9 cellular contexts compared by ENCODE assay signal in genomic region chr20:3160418-3160817, GRCh38. TPM values are rescaled to one million over a fixed set of nuclear protein-coding genes. Genes with fewer than 3 reads are reported as not detected.
A peak's percentile ranks its signal among the peaks of the same experiment; 100 is the strongest.
DNase-seq lines count a peak whose midpoint lies in the region; ATAC-seq, FAIRE-seq and TF ChIP-seq lines count a peak whose summit lies in the region.
"Had no signal": no experiment of that assay in that cellular context is flagged by ENCODE, and none has a peak within 500 bp of the region (broad histone marks: within the 10 kb centered on the region; RNA-seq: fewer than 3 reads in every experiment).

No MANE protein-coding gene starts in this region.

- H3K27ac Mint-ChIP-seq in Caco-2 (ENCODE audit: unreplicated experiment): no peak overlapping the region
- no peak overlapping the region for H3K27ac Mint-ChIP-seq in nephron

- H3K4me1 Mint-ChIP-seq in Caco-2 (ENCODE audit: low read depth, unreplicated experiment): peaks cover 16% of the 10 kb centered on the region
- H3K4me1 Mint-ChIP-seq in nephron: peaks cover 57% of the 10 kb centered on the region

- H3K4me1 ChIP-seq in Caco-2: peaks cover 8% of the 10 kb centered on the region; the same call in 1 of the 2 replicates
- H3K4me1 ChIP-seq in K562 (replicated peaks in 1 of 2; ENCODE audit: control insufficient read depth in 2 of 2, insufficient read depth in 2 of 2, low read length in 2 of 2): peaks cover 17 to 28% of the 10 kb centered on the region in 2 experiments; a peak in 4 of 5 replicates

- TF ChIP-seq EP300 in K562 (IDR thresholded peaks at IDR 0.05; ENCODE audit: low read length): no peak

- DNase-seq in Caco-2: no peak
- no peak for DNase-seq in K562 (ENCODE audit: extremely low read depth in 1 of 4, low spot score in 3 of 4)
- no peak for DNase-seq in AML-193 (lab: John Stamatoyannopoulos, UW)

- CTCF ChIA-PET in Caco-2 (lab: Charles Lee): interaction anchor here (0.6 to 1.0 kb wide), 2 partner anchors 12 to 64 kb away, joined by 3 to 5 read pairs; no protein-coding TSS in a partner anchor
- CTCF ChIA-PET in K562 (lab: Yijun Ruan, JAX; ENCODE audit: low intra/inter-chr PET ratio): no interaction called here

- H3K4me3 Mint-ChIP-seq in Caco-2 (ENCODE audit: unreplicated experiment): peak overlapping the region; percentile 89
- peak overlapping the region; percentile 8 to 78 (median 47) for H3K4me3 Mint-ChIP-seq in nephron

- H3K36me3 Mint-ChIP-seq in Caco-2 (ENCODE audit: insufficient read depth, unreplicated experiment): peaks cover 12% of the 10 kb centered on the region
- no peaks in the 10 kb centered on the region for H3K36me3 Mint-ChIP-seq in nephron (ENCODE audit: low read depth)

- peak overlapping the region; percentile 97 for H3K4me3 ChIP-seq in Caco-2 (ENCODE audit: low read depth, low read length)
- peak overlapping the region; percentile 86 for H3K4me3 ChIP-seq in K562

- TF ChIP-seq POLR2A in K562 (conservative IDR thresholded peaks at IDR 0.05): no peak

- TF ChIP-seq RAD21 in K562 (CRISPR knock-in tag; conservative IDR thresholded peaks at IDR 0.05 in 1 of 2, IDR thresholded peaks at IDR 0.05 in 1 of 2): no peak

- POLR2A ChIA-PET in Caco-2 (lab: Charles Lee): interaction anchor here (0.5 to 1.4 kb wide), 3 partner anchors 15 to 496 kb away, joined by 3 to 7 read pairs (median 3); no protein-coding TSS in a partner anchor
- POLR2A ChIA-PET in K562 (lab: Yijun Ruan, JAX): interaction anchor here (0.6 to 4.1 kb wide), 5 partner anchors 11 to 449 kb away, joined by 3 to 42 read pairs (median 3); no protein-coding TSS in a partner anchor

- H3K27me3 ChIP-seq in Caco-2 (replicated peaks; ENCODE audit: control insufficient read depth, insufficient read depth, low read length) (no peaks in the 10 kb centered on the region), K562 (ENCODE audit: control insufficient read depth in 2 of 2, insufficient read depth in 2 of 2, low read length in 2 of 2) (no peaks in the 10 kb centered on the region)

- 65% methylated on average over 6 of the region's 6 CpGs for WGBS in K562 (ENCODE audit: insufficient coverage, low coverage, missing lambda C conversion rate)

- no peaks in the 10 kb centered on the region for H3K9me1 ChIP-seq in K562 (ENCODE audit: control insufficient read depth, insufficient read depth, low read length)

- H3K36me3 ChIP-seq in Caco-2 (ENCODE audit: control insufficient read depth, insufficient read depth, low read length) (no peaks in the 10 kb centered on the region; the same call in 1 of the 2 replicates), KOPT-K1 (ENCODE audit: insufficient read depth, low read length) (peaks cover 18% of the 10 kb centered on the region), K562 (ENCODE audit: control insufficient read depth, insufficient read depth, low read length) (peaks cover 16% of the 10 kb centered on the region)

- H3K9me3 Mint-ChIP-seq in Caco-2 (ENCODE audit: unreplicated experiment) (no peaks in the 10 kb centered on the region), nephron (no peaks in the 10 kb centered on the region)

- H3K4me2 ChIP-seq in K562 (ENCODE audit: insufficient read depth, low read length): peak overlapping the region; percentile 88

- no TSS peak for BruUV-seq in Caco-2 (replicated peaks; lab: Mats Ljungman, UMichigan)
- BruUV-seq in K562 (replicated peaks; lab: Mats Ljungman, UMichigan): no TSS peak

- in situ Hi-C loops in K562 (cut with MboI): no loop called here

- H4K20me1 ChIP-seq in K562 (replicated peaks; ENCODE audit: control insufficient read depth, insufficient read depth, low read length): peaks cover 26% of the 10 kb centered on the region

- H3K27me3 Mint-ChIP-seq in Caco-2 (ENCODE audit: insufficient read depth, unreplicated experiment): no peaks in the 10 kb centered on the region
- no peaks in the 10 kb centered on the region for H3K27me3 Mint-ChIP-seq in nephron (ENCODE audit: low read depth)

- H3K27ac ChIP-seq in KOPT-K1 (ENCODE audit: low read depth, low read length, poor library complexity, severe bottlenecking) (peak overlapping the region; percentile 78), K562 (ENCODE audit: extremely low read depth, low read depth, low read length) (peak overlapping the region; percentile 93)

- intact Hi-C loops in Caco-2 (cut with micrococcal nuclease; ENCODE audit: unreplicated experiment) (no loop called here), K562 (cut with micrococcal nuclease) (no loop called here)

- ATAC-seq in K562: no peak
- ATAC-seq in GM21526 (IDR thresholded peaks at IDR 0.05; ENCODE audit: low FRiP score, unreplicated experiment): no peak
- ATAC-seq in HG02678 (IDR thresholded peaks at IDR 0.05; ENCODE audit: unreplicated experiment): no peak
- ATAC-seq in GM18870 (IDR thresholded peaks at IDR 0.05; ENCODE audit: unreplicated experiment): no peak

- no peaks in the 10 kb centered on the region for H3K9me3 ChIP-seq in Caco-2
- no peaks in the 10 kb centered on the region for H3K9me3 ChIP-seq in KOPT-K1 (ENCODE audit: insufficient read depth, low read length, poor library complexity, severe bottlenecking)
- no peaks in the 10 kb centered on the region for H3K9me3 ChIP-seq in K562 (replicated peaks; ENCODE audit: control insufficient read depth, insufficient read depth, low read depth, low read length)

- peaks cover 45% of the 10 kb centered on the region for H3K79me2 ChIP-seq in K562 (ENCODE audit: control insufficient read depth, insufficient read depth, low read length)

- peak overlapping the region in 1 of 2 experiments; percentile 93; a peak in 3 of 4 replicates for H3K9ac ChIP-seq in K562 (ENCODE audit: insufficient read depth in 1 of 2, low read depth in 2 of 2, low read length in 2 of 2)

- no peak overlapping the region for H2AFZ ChIP-seq in K562 (ENCODE audit: low read depth, low read length)

- TF ChIP-seq CTCF in Caco-2 (IDR thresholded peaks at IDR 0.05; ENCODE audit: insufficient read depth in 1 of 2, low read depth in 1 of 2, low read length in 1 of 2, severe bottlenecking in 1 of 2, unreplicated experiment in 1 of 2) (no peak), K562 (IDR thresholded peaks at IDR 0.05 in 2 of 3, conservative IDR thresholded peaks at IDR 0.05 in 1 of 3; ENCODE audit: insufficient read depth in 2 of 3, low read depth in 1 of 3, low read length in 3 of 3) (no peak), nephron (IDR thresholded peaks at IDR 0.05; ENCODE audit: unreplicated experiment in 3 of 3) (no peak)

- no peak for FAIRE-seq in K562 (lab: Jason Lieb, UNC)
- FAIRE-seq: bronchial epithelial cell had no signal

RNA-seq across cellular contexts. Expression of gene FASTKD5, which starts 0.8 kb away (rescaled TPM):
- 24.2 and 27.4 TPM in 2 replicates for total RNA-seq in Caco-2 (2022)
- total RNA-seq in K562 (2011; cell fraction: chromatin; rRNA removed; ENCODE audit: low replicate concordance): 21.4 and 33.7 TPM in 2 replicates
- 15.5 and 15.7 TPM in 2 replicates for total RNA-seq in K562 (2011; cell fraction: nucleolus; rRNA removed)
- total RNA-seq in K562 (2011; cell fraction: nucleoplasm; rRNA removed): 13.7 and 18.6 TPM in 2 replicates
- 19.8 and 20.7 TPM in 2 replicates for total RNA-seq in K562 (2014; rRNA removed)
- 24.4 and 25.4 TPM in 2 replicates for total RNA-seq in K562 (2014; rRNA removed; fragmentation: Illumina TruSeq; extraction: Trizol)
- 24.3 and 25.2 TPM in 2 replicates for total RNA-seq in K562 (2015; rRNA removed; fragmentation: Illumina TruSeq; extraction: Trizol)
- total RNA-seq in K562 (2021): 21.2 and 22.8 TPM in 2 replicates
- 32.5 and 36.6 TPM in 2 replicates for polyA plus RNA-seq in K562 (2011; rRNA removed)
- polyA plus RNA-seq in K562 (2011; cell fraction: cytosol; rRNA removed): 13.6 and 25.6 TPM in 2 replicates
- 10.9 and 22.1 TPM in 2 replicates for polyA plus RNA-seq in K562 (2011; cell fraction: nucleus; rRNA removed)
- polyA plus RNA-seq in K562 (2012): 12.1 and 15.1 TPM in 2 replicates
- 23.4 and 25.9 TPM in 2 replicates for polyA plus RNA-seq in K562 (2014; fragmentation: Illumina TruSeq; extraction: Trizol)
- 10 to 100 TPM; 31.7 to 35.8 TPM for polyA plus RNA-seq in K562 (2014; fragmentation: Nextera tagmentation; extraction: Ambion mirVana)
- 23.6 and 24.3 TPM in 2 replicates for polyA plus RNA-seq in K562 (2014; rRNA removed)
- polyA minus RNA-seq in K562 (2011; rRNA and poly(A)+ RNA removed): 35.6 and 49.1 TPM in 2 replicates
- 13.5 and 13.9 TPM in 2 replicates for polyA minus RNA-seq in K562 (2011; cell fraction: cytosol; rRNA and poly(A)+ RNA removed)
- 5.7 and 16.3 TPM in 2 replicates for polyA minus RNA-seq in K562 (2011; cell fraction: nucleus; rRNA and poly(A)+ RNA removed)

RNA-seq across cellular contexts. Expression of gene UBOX5, which starts 0.8 kb away (rescaled TPM):
- total RNA-seq in Caco-2 (2022) (6.7 and 6.9 TPM in 2 replicates), K562 (2014; rRNA removed) (2.8 and 4.4 TPM in 2 replicates), K562 (2014; rRNA removed; fragmentation: Illumina TruSeq; extraction: Trizol) (1.3 and 1.8 TPM in 2 replicates), K562 (2015; rRNA removed; fragmentation: Illumina TruSeq; extraction: Trizol) (2.0 and 2.3 TPM in 2 replicates), K562 (2021) (5.0 and 5.4 TPM in 2 replicates)
- total RNA-seq in K562 (2011; cell fraction: chromatin; rRNA removed; ENCODE audit: low replicate concordance): 4.9 and 13.2 TPM in 2 replicates
- total RNA-seq in K562 (2011; cell fraction: nucleolus; rRNA removed): 7.1 and 7.2 TPM in 2 replicates
- 7.6 and 7.8 TPM in 2 replicates for total RNA-seq in K562 (2011; cell fraction: nucleoplasm; rRNA removed)
- polyA plus RNA-seq in K562 (2011; rRNA removed) (2.2 and 6.4 TPM in 2 replicates), K562 (2014; fragmentation: Illumina TruSeq; extraction: Trizol) (3.9 and 4.1 TPM in 2 replicates), K562 (2014; fragmentation: Nextera tagmentation; extraction: Ambion mirVana) (under 1 TPM; 0.24 to 0.85 TPM), K562 (2014; rRNA removed) (2.1 and 2.2 TPM in 2 replicates)
- 3.7 and 4.6 TPM in 2 replicates for polyA plus RNA-seq in K562 (2011; cell fraction: cytosol; rRNA removed)
- 3.1 and 4.1 TPM in 2 replicates for polyA plus RNA-seq in K562 (2011; cell fraction: nucleus; rRNA removed)
- 3.3 and 3.4 TPM in 2 replicates for polyA plus RNA-seq in K562 (2012)
- 3.2 and 4.3 TPM in 2 replicates for polyA minus RNA-seq in K562 (2011; rRNA and poly(A)+ RNA removed)
- polyA minus RNA-seq in K562 (2011; cell fraction: cytosol; rRNA and poly(A)+ RNA removed): 3.3 and 6.9 TPM in 2 replicates
- polyA minus RNA-seq in K562 (2011; cell fraction: nucleus; rRNA and poly(A)+ RNA removed): 1.9 and 3.8 TPM in 2 replicates

RNA-seq across cellular contexts. Expression of gene LZTS3, which starts 12.9 kb away (rescaled TPM):
- total RNA-seq in Caco-2 (2022) (4.3 and 4.5 TPM in 2 replicates), K562 (2014; rRNA removed) (2.8 and 3.4 TPM in 2 replicates), K562 (2014; rRNA removed; fragmentation: Illumina TruSeq; extraction: Trizol) (0.70 and 0.73 TPM in 2 replicates), K562 (2015; rRNA removed; fragmentation: Illumina TruSeq; extraction: Trizol) (1.1 and 1.2 TPM in 2 replicates), K562 (2021) (2.4 and 2.9 TPM in 2 replicates)
- total RNA-seq in K562 (2011; cell fraction: chromatin; rRNA removed; ENCODE audit: low replicate concordance): 3.8 and 12.3 TPM in 2 replicates
- total RNA-seq in K562 (2011; cell fraction: nucleolus; rRNA removed): 7.0 and 8.0 TPM in 2 replicates
- total RNA-seq in K562 (2011; cell fraction: nucleoplasm; rRNA removed): 5.1 and 5.7 TPM in 2 replicates
- polyA plus RNA-seq in K562 (2011; rRNA removed) (2.4 and 4.0 TPM in 2 replicates), K562 (2014; fragmentation: Illumina TruSeq; extraction: Trizol) (2.0 and 2.3 TPM in 2 replicates), K562 (2014; fragmentation: Nextera tagmentation; extraction: Ambion mirVana) (under 1 TPM; 0.07 to 0.28 TPM), K562 (2014; rRNA removed) (2.6 and 2.8 TPM in 2 replicates)
- polyA plus RNA-seq in K562 (2011; cell fraction: cytosol; rRNA removed): 4.6 and 7.3 TPM in 2 replicates
- 10.3 and 10.6 TPM in 2 replicates for polyA plus RNA-seq in K562 (2011; cell fraction: nucleus; rRNA removed)
- polyA plus RNA-seq in K562 (2012): 1.4 and 1.7 TPM in 2 replicates
- polyA minus RNA-seq in K562 (2011; rRNA and poly(A)+ RNA removed): 1.2 and 2.1 TPM in 2 replicates
- 1.7 and 4.8 TPM in 2 replicates for polyA minus RNA-seq in K562 (2011; cell fraction: cytosol; rRNA and poly(A)+ RNA removed)
- polyA minus RNA-seq in K562 (2011; cell fraction: nucleus; rRNA and poly(A)+ RNA removed): 1.2 and 1.8 TPM in 2 replicates

RNA-seq across cellular contexts. Expression of gene DDRGK1, which starts 44.1 kb away (rescaled TPM):
- total RNA-seq in Caco-2 (2022): 76.3 and 84.8 TPM in 2 replicates
- 59.1 and 80.5 TPM in 2 replicates for total RNA-seq in K562 (2011; cell fraction: chromatin; rRNA removed; ENCODE audit: low replicate concordance)
- 65.5 and 65.9 TPM in 2 replicates for total RNA-seq in K562 (2011; cell fraction: nucleolus; rRNA removed)
- 71.2 and 83.1 TPM in 2 replicates for total RNA-seq in K562 (2011; cell fraction: nucleoplasm; rRNA removed)
- 52.3 and 55.9 TPM in 2 replicates for total RNA-seq in K562 (2014; rRNA removed)
- total RNA-seq in K562 (2014; rRNA removed; fragmentation: Illumina TruSeq; extraction: Trizol): 13.5 and 18.7 TPM in 2 replicates
- 29.8 and 31.3 TPM in 2 replicates for total RNA-seq in K562 (2015; rRNA removed; fragmentation: Illumina TruSeq; extraction: Trizol)
- total RNA-seq in K562 (2021): 37.1 and 45.1 TPM in 2 replicates
- 29.1 and 67.9 TPM in 2 replicates for polyA plus RNA-seq in K562 (2011; rRNA removed)
- polyA plus RNA-seq in K562 (2011; cell fraction: cytosol; rRNA removed): 35.1 and 63.8 TPM in 2 replicates
- 92.4 and 212 TPM in 2 replicates for polyA plus RNA-seq in K562 (2011; cell fraction: nucleus; rRNA removed)
- 34.4 and 35.1 TPM in 2 replicates for polyA plus RNA-seq in K562 (2012)
- 22.1 and 31.4 TPM in 2 replicates for polyA plus RNA-seq in K562 (2014; fragmentation: Illumina TruSeq; extraction: Trizol)
- polyA plus RNA-seq in K562 (2014; fragmentation: Nextera tagmentation; extraction: Ambion mirVana): 1 to 10 TPM; 2.3 to 3.4 TPM
- polyA plus RNA-seq in K562 (2014; rRNA removed): 46.2 and 54.4 TPM in 2 replicates
- polyA minus RNA-seq in K562 (2011; rRNA and poly(A)+ RNA removed): 19.0 and 25.7 TPM in 2 replicates
- 16.6 and 19.7 TPM in 2 replicates for polyA minus RNA-seq in K562 (2011; cell fraction: cytosol; rRNA and poly(A)+ RNA removed)
- polyA minus RNA-seq in K562 (2011; cell fraction: nucleus; rRNA and poly(A)+ RNA removed): 8.5 and 29.2 TPM in 2 replicates

RNA-seq across cellular contexts. Expression of gene ITPA, which starts 48.9 kb away (rescaled TPM):
- 68.4 and 73.8 TPM in 2 replicates for total RNA-seq in Caco-2 (2022)
- total RNA-seq in K562 (2011; cell fraction: chromatin; rRNA removed; ENCODE audit: low replicate concordance): 17.6 and 37.3 TPM in 2 replicates
- 25.0 and 29.3 TPM in 2 replicates for total RNA-seq in K562 (2011; cell fraction: nucleolus; rRNA removed)
- 22.3 and 33.4 TPM in 2 replicates for total RNA-seq in K562 (2011; cell fraction: nucleoplasm; rRNA removed)
- 57.9 and 69.1 TPM in 2 replicates for total RNA-seq in K562 (2014; rRNA removed)
- total RNA-seq in K562 (2014; rRNA removed; fragmentation: Illumina TruSeq; extraction: Trizol): 25.6 and 29.1 TPM in 2 replicates
- total RNA-seq in K562 (2015; rRNA removed; fragmentation: Illumina TruSeq; extraction: Trizol): 37.9 and 38.4 TPM in 2 replicates
- 59.8 and 70.1 TPM in 2 replicates for total RNA-seq in K562 (2021)
- 31.9 and 48.1 TPM in 2 replicates for polyA plus RNA-seq in K562 (2011; rRNA removed)
- 50.7 and 79.6 TPM in 2 replicates for polyA plus RNA-seq in K562 (2011; cell fraction: cytosol; rRNA removed)
- 37.7 and 38.1 TPM in 2 replicates for polyA plus RNA-seq in K562 (2011; cell fraction: nucleus; rRNA removed)
- polyA plus RNA-seq in K562 (2012): 40.6 and 45.0 TPM in 2 replicates
- polyA plus RNA-seq in K562 (2014; fragmentation: Illumina TruSeq; extraction: Trizol): 36.7 and 46.9 TPM in 2 replicates
- polyA plus RNA-seq in K562 (2014; fragmentation: Nextera tagmentation; extraction: Ambion mirVana): 10 to 100 TPM in 1 of 2 experiments, 1 to 10 TPM in 1; 5.0 to 20.1 TPM
- polyA plus RNA-seq in K562 (2014; rRNA removed): 79.7 and 81.3 TPM in 2 replicates
- polyA minus RNA-seq in K562 (2011; rRNA and poly(A)+ RNA removed): 9.4 and 11.0 TPM in 2 replicates
- polyA minus RNA-seq in K562 (2011; cell fraction: cytosol; rRNA and poly(A)+ RNA removed): 12.7 and 13.8 TPM in 2 replicates
- polyA minus RNA-seq in K562 (2011; cell fraction: nucleus; rRNA and poly(A)+ RNA removed): 7.0 and 10.7 TPM in 2 replicates
